In the genomic region with DNA sequence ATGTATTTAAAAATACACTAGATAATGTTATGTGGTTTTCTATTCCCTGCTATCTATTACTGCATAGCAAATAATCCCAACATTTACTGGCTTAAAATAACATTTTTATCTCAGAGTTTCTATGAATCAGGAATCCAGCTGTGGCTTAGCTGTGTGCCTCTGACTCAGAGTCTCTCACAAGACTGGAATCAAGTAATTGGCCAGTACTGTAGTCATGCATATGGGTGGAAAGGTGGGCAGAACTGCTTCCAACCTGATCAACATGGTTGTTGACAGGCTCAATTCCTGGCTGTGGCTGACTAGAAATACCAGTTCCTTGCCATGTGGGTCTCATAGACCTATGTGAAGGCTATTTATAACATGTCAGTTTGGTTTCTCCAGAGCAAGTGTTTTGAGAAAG, we compare ENCODE assay signal across 1 cellular context.
TF ChIP-seq lines count a peak whose summit lies in the region.

No MANE protein-coding gene starts in this region.

TF ChIP-seq in H1, 55 proteins besides CTCF, POLR2A, EP300 and RAD21:
- TF ChIP-seq SAP30 (IDR thresholded peaks at IDR 0.05; ENCODE audit: insufficient read depth, insufficient replicate concordance, low read length) = no peak
- no peak for TF ChIP-seq GTF2F1 (IDR thresholded peaks at IDR 0.05; ENCODE audit: borderline replicate concordance, low read depth, low read length)
- TF ChIP-seq RBBP5 (IDR thresholded peaks at IDR 0.05; ENCODE audit: borderline replicate concordance, low read depth, low read length) = no peak
- TF ChIP-seq, protein P1, sequence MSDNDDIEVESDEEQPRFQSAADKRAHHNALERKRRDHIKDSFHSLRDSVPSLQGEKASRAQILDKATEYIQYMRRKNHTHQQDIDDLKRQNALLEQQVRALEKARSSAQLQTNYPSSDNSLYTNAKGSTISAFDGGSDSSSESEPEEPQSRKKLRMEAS (IDR thresholded peaks at IDR 0.05) = no peak
- TF ChIP-seq TAF1 (IDR thresholded peaks at IDR 0.05; ENCODE audit: low read depth, low read length) = no peak
